ENCODE assay signal across 2 cellular contexts in genomic region chr7:80910228-80910627, GRCh38.
TF ChIP-seq lines count a peak whose summit lies in the region.

No MANE protein-coding gene starts in this region.

TF ChIP-seq in A549, 52 proteins besides CTCF, POLR2A, EP300 and RAD21:
- peak; percentile 86 for TF ChIP-seq POLR2AphosphoS2 (conservative IDR thresholded peaks at IDR 0.05; ENCODE audit: low read length)
- peak; percentile 6 for TF ChIP-seq MAFK (IDR thresholded peaks at IDR 0.05; ENCODE audit: partially characterized antibody)
- no peak for TF ChIP-seq TP53 (CRISPR knock-in tag; IDR thresholded peaks at IDR 0.05)
- TF ChIP-seq, protein P1, sequence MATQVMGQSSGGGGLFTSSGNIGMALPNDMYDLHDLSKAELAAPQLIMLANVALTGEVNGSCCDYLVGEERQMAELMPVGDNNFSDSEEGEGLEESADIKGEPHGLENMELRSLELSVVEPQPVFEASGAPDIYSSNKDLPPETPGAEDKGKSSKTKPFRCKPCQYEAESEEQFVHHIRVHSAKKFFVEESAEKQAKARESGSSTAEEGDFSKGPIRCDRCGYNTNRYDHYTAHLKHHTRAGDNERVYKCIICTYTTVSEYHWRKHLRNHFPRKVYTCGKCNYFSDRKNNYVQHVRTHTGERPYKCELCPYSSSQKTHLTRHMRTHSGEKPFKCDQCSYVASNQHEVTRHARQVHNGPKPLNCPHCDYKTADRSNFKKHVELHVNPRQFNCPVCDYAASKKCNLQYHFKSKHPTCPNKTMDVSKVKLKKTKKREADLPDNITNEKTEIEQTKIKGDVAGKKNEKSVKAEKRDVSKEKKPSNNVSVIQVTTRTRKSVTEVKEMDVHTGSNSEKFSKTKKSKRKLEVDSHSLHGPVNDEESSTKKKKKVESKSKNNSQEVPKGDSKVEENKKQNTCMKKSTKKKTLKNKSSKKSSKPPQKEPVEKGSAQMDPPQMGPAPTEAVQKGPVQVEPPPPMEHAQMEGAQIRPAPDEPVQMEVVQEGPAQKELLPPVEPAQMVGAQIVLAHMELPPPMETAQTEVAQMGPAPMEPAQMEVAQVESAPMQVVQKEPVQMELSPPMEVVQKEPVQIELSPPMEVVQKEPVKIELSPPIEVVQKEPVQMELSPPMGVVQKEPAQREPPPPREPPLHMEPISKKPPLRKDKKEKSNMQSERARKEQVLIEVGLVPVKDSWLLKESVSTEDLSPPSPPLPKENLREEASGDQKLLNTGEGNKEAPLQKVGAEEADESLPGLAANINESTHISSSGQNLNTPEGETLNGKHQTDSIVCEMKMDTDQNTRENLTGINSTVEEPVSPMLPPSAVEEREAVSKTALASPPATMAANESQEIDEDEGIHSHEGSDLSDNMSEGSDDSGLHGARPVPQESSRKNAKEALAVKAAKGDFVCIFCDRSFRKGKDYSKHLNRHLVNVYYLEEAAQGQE (IDR thresholded peaks at IDR 0.05), result no peak

TF ChIP-seq in IMR-90, 13 proteins besides CTCF, POLR2A, EP300 and RAD21:
- TF ChIP-seq BHLHE40 (IDR thresholded peaks at IDR 0.05; ENCODE audit: low read depth, low read length) (no peak), MAZ (IDR thresholded peaks at IDR 0.05; ENCODE audit: borderline replicate concordance, low read depth, low read length) (no peak), USF2 (IDR thresholded peaks at IDR 0.05; ENCODE audit: low read depth, low read length) (no peak), SMC3 (IDR thresholded peaks at IDR 0.05; ENCODE audit: low read depth, low read length) (no peak), MXI1 (IDR thresholded peaks at IDR 0.05; ENCODE audit: borderline replicate concordance, low read depth, low read length) (no peak)
TF ChIP-seq in IMR-90: peak in this region for 0.
